In genomic region chr17:44067547-44067945, GRCh38 we compare ENCODE assay signal across 12 cellular contexts. TPM values are rescaled to one million over a fixed set of nuclear protein-coding genes. Genes with fewer than 3 reads are reported as not detected.
DNase-seq lines count a peak whose midpoint lies in the region; ATAC-seq, FAIRE-seq and TF ChIP-seq lines count a peak whose summit lies in the region.
"Had no signal": no experiment of that assay in that cellular context is flagged by ENCODE, and none has a peak within 500 bp of the region (broad histone marks: within the 10 kb centered on the region; RNA-seq: fewer than 3 reads in every experiment).

No MANE protein-coding gene starts in this region.

- H3K27ac Mint-ChIP-seq in CD4-positive, alpha-beta T cell = peak overlapping the region; percentile 90
- peak overlapping the region; percentile 92 to 99 (median 98) for H3K27ac Mint-ChIP-seq in nephron

- H3K9me3 ChIP-seq in CD4-positive, alpha-beta T cell (ENCODE audit: control insufficient read depth, low read length) = no peaks in the 10 kb centered on the region
- no peaks in the 10 kb centered on the region for H3K9me3 ChIP-seq in GM12878 (replicated peaks; ENCODE audit: control insufficient read depth, insufficient read depth, low read length)
- H3K9me3 ChIP-seq: SJSA1 had no signal

- peak overlapping the region; percentile 88 for H3K4me3 Mint-ChIP-seq in CD4-positive, alpha-beta T cell
- H3K4me3 Mint-ChIP-seq in nephron = peak overlapping the region; percentile 92 to 95 (median 94)

- H3K4me1 ChIP-seq in KMS-11 (ENCODE audit: low read depth, poor library complexity, severe bottlenecking) = peaks cover 49% of the 10 kb centered on the region
- H3K4me1 ChIP-seq in GM12878 (ENCODE audit: control insufficient read depth, insufficient read depth, low read length) = 0 out of 2 replicates have a peak, but pooled peaks cover 3% of the 10 kb centered on the region

- DNase-seq in CD4-positive, alpha-beta T cell = no peak
- no peak for DNase-seq in GM12878 (ENCODE audit: low read depth, low spot score)
- no peak for DNase-seq in NCI-H2107 treated with DMSO at 0.1 percent for 48 hours (lab: John Stamatoyannopoulos, UW; ENCODE audit: unreplicated experiment)
- DNase-seq in EL = no peak
- DNase-seq in HuH-7.5 (ENCODE audit: low spot score) = no peak
- no peak for DNase-seq in COLO668 (lab: John Stamatoyannopoulos, UW; ENCODE audit: unreplicated experiment)
- DNase-seq: activated CD8-positive, alpha-beta memory T cell treated with anti-CD3 and anti-CD28 coated beads for 24 hours; caudate nucleus had no signal

- POLR2A ChIA-PET in CD4-positive, alpha-beta T cell (lab: Charles Lee) = interaction anchor here (2.3 kb wide), 1 partner anchor 56 kb away, joined by 15 read pairs; the partner anchor contains the start of gene HDAC5
- POLR2A ChIA-PET in GM12878 (lab: Charles Lee) = interaction anchor here (2.1 kb wide), 2 partner anchors 24 to 43 kb away, joined by 5 to 12 read pairs; no protein-coding TSS in a partner anchor

- H4K20me1 ChIP-seq in KMS-11 (ENCODE audit: insufficient read depth) (peaks cover 6% of the 10 kb centered on the region; the same call in 1 of the 2 replicates), GM12878 (ENCODE audit: control insufficient read depth, insufficient read depth) (no peaks in the 10 kb centered on the region)

- H3K4me2 ChIP-seq in KMS-11 (peak overlapping the region; percentile 82; the same call in 1 of the 2 replicates), GM12878 (ENCODE audit: control insufficient read depth, insufficient read depth) (peak overlapping the region; percentile 68; the same call in 1 of the 2 replicates)

- no peak for TF ChIP-seq RAD21 in GM12878 (IDR thresholded peaks at IDR 0.05; ENCODE audit: insufficient read depth, low read depth, low read length)

- H3K9ac ChIP-seq in KMS-11 = no peak overlapping the region
- H3K9ac ChIP-seq in GM12878 (ENCODE audit: control insufficient read depth, insufficient read depth, low read length) = no peak overlapping the region

- TF ChIP-seq POLR2A in GM12878 (IDR thresholded peaks at IDR 0.05; ENCODE audit: low read depth, low read length) = no peak

- in situ Hi-C loops in GM12878 (cut with MboI) = no loop called here

- peaks cover 67% of the 10 kb centered on the region for H3K4me1 Mint-ChIP-seq in CD4-positive, alpha-beta T cell (ENCODE audit: low read depth)
- H3K4me1 Mint-ChIP-seq in nephron = peaks cover 52% of the 10 kb centered on the region

- intact Hi-C loops in CD4-positive, alpha-beta T cell (cut with DNase I, micrococcal nuclease) = loop anchor here (2.0 to 5.0 kb wide), 6 partner anchors 53 to 280 kb away; partner anchors contain the start of genes GRN (in 1 of the 2), HDAC5 (in 1 of the 2), TMEM101 (in 1 of the 2) and TMUB2 (in 1 of the 2)
- intact Hi-C loops in GM12878 (cut with micrococcal nuclease; ENCODE audit: unreplicated experiment) = no loop called here

- FAIRE-seq in GM12878 (lab: Jason Lieb, UNC) = no peak
- FAIRE-seq: small intestine had no signal

- no peaks in the 10 kb centered on the region for H3K9me3 Mint-ChIP-seq in CD4-positive, alpha-beta T cell
- H3K9me3 Mint-ChIP-seq in nephron = no peaks in the 10 kb centered on the region

- peak overlapping the region; percentile 21 for H3K27ac ChIP-seq in CD4-positive, alpha-beta T cell (ENCODE audit: low read depth, low read length)
- H3K27ac ChIP-seq in KMS-11 (no peak overlapping the region), GM12878 (ENCODE audit: control insufficient read depth, insufficient read depth) (no peak overlapping the region)

- no peak for TF ChIP-seq CTCF in CD4-positive, alpha-beta T cell (IDR thresholded peaks at IDR 0.05)
- TF ChIP-seq CTCF in KMS-11 (conservative IDR thresholded peaks at IDR 0.05; ENCODE audit: low read depth, low read length) (no peak), GM12878 (IDR thresholded peaks at IDR 0.05 in 2 of 3, conservative IDR thresholded peaks at IDR 0.05 in 1 of 3; ENCODE audit: control insufficient read depth in 2 of 3, extremely low read depth in 1 of 3, insufficient read depth in 1 of 3, low read depth in 3 of 3, low read length in 3 of 3) (no peak), nephron (IDR thresholded peaks at IDR 0.05; ENCODE audit: unreplicated experiment in 3 of 3) (no peak)

- RAD21 ChIA-PET in GM12878 (lab: Charles Lee; ENCODE audit: unreplicated experiment) = no interaction called here

- no peaks in the 10 kb centered on the region for H3K27me3 Mint-ChIP-seq in CD4-positive, alpha-beta T cell
- no peaks in the 10 kb centered on the region for H3K27me3 Mint-ChIP-seq in nephron (ENCODE audit: low read depth)

- WGBS in GM12878 (ENCODE audit: insufficient coverage, insufficient replicate concordance, low lambda C conversion rate, missing lambda C conversion rate) = 92% methylated on average over 9 of the region's 9 CpGs

- H2AFZ ChIP-seq in KMS-11 (ENCODE audit: low read depth) (peak overlapping the region; percentile 51; the same call in 1 of the 2 replicates), GM12878 (ENCODE audit: control insufficient read depth, low read depth, low read length) (no peak overlapping the region)

- SMC1A ChIA-PET in GM12878 (lab: Charles Lee; ENCODE audit: uncharacterized antibody, unreplicated experiment) = no interaction called here

- no peak for TF ChIP-seq EP300 in GM12878 (IDR thresholded peaks at IDR 0.05; ENCODE audit: borderline replicate concordance in 1 of 2, control insufficient read depth in 1 of 2, low read depth in 2 of 2, low read length in 2 of 2)

- BruUV-seq in GM12878 (replicated peaks; lab: Mats Ljungman, UMichigan) = no TSS peak

- no peak overlapping the region for H3K4me3 ChIP-seq in KMS-11 (IDR thresholded peaks at IDR 0.05; ENCODE audit: insufficient read depth, low read depth, low read length)
- peak overlapping the region; percentile 84; the same call in 1 of the 2 replicates for H3K4me3 ChIP-seq in GM12878

- ATAC-seq in CD4-positive, alpha-beta T cell (ENCODE audit: poor library complexity) = no peak
- ATAC-seq in GM12878 = no peak

- H3K27me3 ChIP-seq in CD4-positive, alpha-beta T cell (ENCODE audit: control insufficient read depth, insufficient read depth, low read length) = no peaks in the 10 kb centered on the region
- no peaks in the 10 kb centered on the region for H3K27me3 ChIP-seq in KMS-11 (ENCODE audit: insufficient read depth, low read depth)
- H3K27me3 ChIP-seq in GM12878 (replicated peaks in 1 of 2; ENCODE audit: control insufficient read depth in 2 of 2, insufficient read depth in 2 of 2, low read length in 1 of 2) = no peaks in the 10 kb centered on the region
- H3K27me3 ChIP-seq: SJSA1 had no signal

- peaks cover 29% of the 10 kb centered on the region for H3K36me3 Mint-ChIP-seq in CD4-positive, alpha-beta T cell (ENCODE audit: low read depth)
- H3K36me3 Mint-ChIP-seq in nephron (ENCODE audit: low read depth) = peaks cover 11% of the 10 kb centered on the region

- H3K79me2 ChIP-seq in KMS-11 (ENCODE audit: insufficient read depth, low read depth) = peaks cover 49% of the 10 kb centered on the region
- peaks cover 56% of the 10 kb centered on the region for H3K79me2 ChIP-seq in GM12878 (ENCODE audit: control insufficient read depth, insufficient read depth, low read length)

- H3K36me3 ChIP-seq in KMS-11 (ENCODE audit: insufficient read depth) (peaks cover 13% of the 10 kb centered on the region; the same call in 1 of the 2 replicates), GM12878 (ENCODE audit: control insufficient read depth in 2 of 2, insufficient read depth in 2 of 2, low read length in 1 of 2) (peaks cover 2% of the 10 kb centered on the region in 2 experiments; a peak in 3 of 4 replicates)

- CTCF ChIA-PET in CD4-positive, alpha-beta T cell (lab: Charles Lee) = no interaction called here
- CTCF ChIA-PET in GM12878 (lab: Yijun Ruan, JAX) = no interaction called here

RNA-seq across cellular contexts. Expression of gene LSM12, which starts 1.1 kb away (rescaled TPM):
- total RNA-seq in CD4-positive, alpha-beta T cell = 10 to 100 TPM; 34.6 to 36.1 TPM
- 15.5 and 19.4 TPM in 2 replicates for total RNA-seq in GM12878 (2013; cell fraction: nucleolus; rRNA removed)
- total RNA-seq in GM12878 (2014; rRNA removed) (56.3 and 60.9 TPM in 2 replicates), GM12878 (2014; rRNA removed; fragmentation: Illumina TruSeq; extraction: Trizol) (61.4 and 66.1 TPM in 2 replicates), GM12878 (2021) (74.0 and 75.6 TPM in 2 replicates)
- polyA plus RNA-seq in GM12878 (2011; ENCODE audit: low read depth) = 30.4 TPM
- polyA plus RNA-seq in GM12878 (2011; rRNA removed) (63.5 and 66.5 TPM in 2 replicates), GM12878 (2014; fragmentation: Illumina TruSeq; extraction: Trizol) (87.8 and 94.6 TPM in 2 replicates), GM12878 (2014; fragmentation: Nextera tagmentation; extraction: Ambion mirVana) (100 to 1,000 TPM in 1 of 2 experiments, 10 to 100 TPM in 1; 51.1 to 206 TPM), GM12878 (2014; rRNA removed) (50.6 and 57.3 TPM in 2 replicates), GM12878 (2016; fragmentation: Nextera tagmentation; extraction: Ambion mirVana) (100 to 1,000 TPM; 131 to 132 TPM)
- polyA plus RNA-seq in GM12878 (2011; cell fraction: cytosol; rRNA removed) = 56.2 and 57.3 TPM in 2 replicates
- polyA plus RNA-seq in GM12878 (2011; cell fraction: nucleus; rRNA removed) = 21.2 and 23.1 TPM in 2 replicates
- polyA plus RNA-seq in GM12878 (2012) = 36.7 and 44.6 TPM in 2 replicates
- 75.6 and 90.0 TPM in 2 replicates for polyA minus RNA-seq in GM12878 (2011; rRNA and poly(A)+ RNA removed)
- 29.1 and 33.5 TPM in 2 replicates for polyA minus RNA-seq in GM12878 (2011; cell fraction: cytosol; rRNA and poly(A)+ RNA removed)
- 9.8 and 16.6 TPM in 2 replicates for polyA minus RNA-seq in GM12878 (2011; cell fraction: nucleus; rRNA and poly(A)+ RNA removed)

RNA-seq across cellular contexts. Expression of gene G6PC3, which starts 3.0 kb away (rescaled TPM):
- total RNA-seq in CD4-positive, alpha-beta T cell = 1 to 10 TPM; 5.6 to 5.8 TPM
- total RNA-seq in GM12878 (2013; cell fraction: nucleolus; rRNA removed) = 30.8 and 38.5 TPM in 2 replicates
- total RNA-seq in GM12878 (2014; rRNA removed) = 35.8 and 36.8 TPM in 2 replicates
- 19.8 and 20.8 TPM in 2 replicates for total RNA-seq in GM12878 (2014; rRNA removed; fragmentation: Illumina TruSeq; extraction: Trizol)
- 49.9 and 51.8 TPM in 2 replicates for total RNA-seq in GM12878 (2021)
- polyA plus RNA-seq in GM12878 (2011; ENCODE audit: low read depth) = 16.4 TPM
- 13.3 and 24.5 TPM in 2 replicates for polyA plus RNA-seq in GM12878 (2011; rRNA removed)
- 48.6 and 72.9 TPM in 2 replicates for polyA plus RNA-seq in GM12878 (2011; cell fraction: cytosol; rRNA removed)
- 22.6 and 24.8 TPM in 2 replicates for polyA plus RNA-seq in GM12878 (2011; cell fraction: nucleus; rRNA removed)
- 35.0 and 49.7 TPM in 2 replicates for polyA plus RNA-seq in GM12878 (2012)
- 20.7 and 49.2 TPM in 2 replicates for polyA plus RNA-seq in GM12878 (2014; fragmentation: Illumina TruSeq; extraction: Trizol)
- polyA plus RNA-seq in GM12878 (2014; fragmentation: Nextera tagmentation; extraction: Ambion mirVana) = 10 to 100 TPM; 13.0 to 18.2 TPM
- polyA plus RNA-seq in GM12878 (2014; rRNA removed) = 69.1 and 71.7 TPM in 2 replicates
- polyA plus RNA-seq in GM12878 (2016; fragmentation: Nextera tagmentation; extraction: Ambion mirVana) = 10 to 100 TPM; 81.6 to 93.7 TPM
- polyA minus RNA-seq in GM12878 (2011; rRNA and poly(A)+ RNA removed) = 29.5 and 57.0 TPM in 2 replicates
- polyA minus RNA-seq in GM12878 (2011; cell fraction: cytosol; rRNA and poly(A)+ RNA removed) = 11.4 and 16.8 TPM in 2 replicates
- 18.3 and 33.5 TPM in 2 replicates for polyA minus RNA-seq in GM12878 (2011; cell fraction: nucleus; rRNA and poly(A)+ RNA removed)

RNA-seq across cellular contexts. Expression of gene TMEM101, which starts 52.8 kb away (rescaled TPM):
- total RNA-seq in CD4-positive, alpha-beta T cell = 1 to 10 TPM; 8.8 to 9.7 TPM
- 37.1 and 41.1 TPM in 2 replicates for total RNA-seq in GM12878 (2013; cell fraction: nucleolus; rRNA removed)
- total RNA-seq in GM12878 (2014; rRNA removed) (43.8 and 48.7 TPM in 2 replicates), GM12878 (2014; rRNA removed; fragmentation: Illumina TruSeq; extraction: Trizol) (25.0 and 25.3 TPM in 2 replicates), GM12878 (2021) (34.6 and 36.6 TPM in 2 replicates)
- polyA plus RNA-seq in GM12878 (2011; ENCODE audit: low read depth) = 18.4 TPM
- polyA plus RNA-seq in GM12878 (2011; rRNA removed) (19.9 and 27.8 TPM in 2 replicates), GM12878 (2014; fragmentation: Illumina TruSeq; extraction: Trizol) (14.7 and 18.4 TPM in 2 replicates), GM12878 (2014; fragmentation: Nextera tagmentation; extraction: Ambion mirVana) (10 to 100 TPM; 70.0 to 72.5 TPM), GM12878 (2014; rRNA removed) (39.2 and 47.3 TPM in 2 replicates), GM12878 (2016; fragmentation: Nextera tagmentation; extraction: Ambion mirVana) (10 to 100 TPM; 30.1 to 35.2 TPM)
- polyA plus RNA-seq in GM12878 (2011; cell fraction: cytosol; rRNA removed) = 44.0 and 54.5 TPM in 2 replicates
- polyA plus RNA-seq in GM12878 (2011; cell fraction: nucleus; rRNA removed) = 21.5 and 23.8 TPM in 2 replicates
- polyA plus RNA-seq in GM12878 (2012) = 39.7 and 39.9 TPM in 2 replicates
- 36.9 and 62.2 TPM in 2 replicates for polyA minus RNA-seq in GM12878 (2011; rRNA and poly(A)+ RNA removed)
- 14.7 and 14.9 TPM in 2 replicates for polyA minus RNA-seq in GM12878 (2011; cell fraction: cytosol; rRNA and poly(A)+ RNA removed)
- polyA minus RNA-seq in GM12878 (2011; cell fraction: nucleus; rRNA and poly(A)+ RNA removed) = 11.1 and 14.8 TPM in 2 replicates

RNA-seq across cellular contexts. Expression of gene HDAC5, which starts 55.9 kb away (rescaled TPM):
- 10 to 100 TPM; 92.0 to 92.5 TPM for total RNA-seq in CD4-positive, alpha-beta T cell
- total RNA-seq in GM12878 (2013; cell fraction: nucleolus; rRNA removed) = 47.3 and 62.5 TPM in 2 replicates
- total RNA-seq in GM12878 (2014; rRNA removed) (47.1 and 58.0 TPM in 2 replicates), GM12878 (2014; rRNA removed; fragmentation: Illumina TruSeq; extraction: Trizol) (17.7 and 19.7 TPM in 2 replicates), GM12878 (2021) (45.1 and 49.4 TPM in 2 replicates)
- 11.4 TPM for polyA plus RNA-seq in GM12878 (2011; ENCODE audit: low read depth)
- polyA plus RNA-seq in GM12878 (2011; rRNA removed) (12.4 and 24.7 TPM in 2 replicates), GM12878 (2014; fragmentation: Illumina TruSeq; extraction: Trizol) (6.6 and 19.2 TPM in 2 replicates), GM12878 (2014; fragmentation: Nextera tagmentation; extraction: Ambion mirVana) (1 to 10 TPM; 1.1 to 2.0 TPM), GM12878 (2014; rRNA removed) (38.9 and 39.3 TPM in 2 replicates), GM12878 (2016; fragmentation: Nextera tagmentation; extraction: Ambion mirVana) (10 to 100 TPM; 30.0 to 34.8 TPM)
- 36.5 and 41.2 TPM in 2 replicates for polyA plus RNA-seq in GM12878 (2011; cell fraction: cytosol; rRNA removed)
- polyA plus RNA-seq in GM12878 (2011; cell fraction: nucleus; rRNA removed) = 58.9 and 69.3 TPM in 2 replicates
- 24.2 and 26.0 TPM in 2 replicates for polyA plus RNA-seq in GM12878 (2012)
- polyA minus RNA-seq in GM12878 (2011; rRNA and poly(A)+ RNA removed) = 52.7 and 88.1 TPM in 2 replicates
- 29.1 and 31.3 TPM in 2 replicates for polyA minus RNA-seq in GM12878 (2011; cell fraction: cytosol; rRNA and poly(A)+ RNA removed)
- 30.7 and 56.7 TPM in 2 replicates for polyA minus RNA-seq in GM12878 (2011; cell fraction: nucleus; rRNA and poly(A)+ RNA removed)
